Comparison of ENCODE assay signal across 8 cellular contexts in genomic region chr3:112390783-112391641, GRCh38. TPM values are rescaled to one million over a fixed set of nuclear protein-coding genes. Genes with fewer than 3 reads are reported as not detected.
DNase-seq lines count a peak whose midpoint lies in the region; TF ChIP-seq lines count a peak whose summit lies in the region.

No MANE protein-coding gene starts in this region.

- H3K9ac ChIP-seq in fibroblast of lung (ENCODE audit: insufficient read depth, low read length) (no peak overlapping the region), neural progenitor cell (no peak overlapping the region)

- CTCF ChIA-PET in activated CD4-positive, alpha-beta T cell treated with anti-CD3 and anti-CD28 coated beads, Interleukin-2, amount 10 ng/mL, durations not matched to agents 7 days and 5 days (lab: Charles Lee), result interaction anchor here (0.6 to 2.4 kb wide), 7 partner anchors 10 to 123 kb away, joined by 3 to 9 read pairs (median 4); partner anchors contain the start of gene CD200

- H3K27me3 ChIP-seq in fibroblast of lung (ENCODE audit: control insufficient read depth, insufficient read depth, low read length) (no peaks in the 10 kb centered on the region), neural progenitor cell (no peaks in the 10 kb centered on the region)

- peaks cover 48% of the 10 kb centered on the region for H3K4me1 Mint-ChIP-seq in activated CD4-positive, alpha-beta T cell treated with anti-CD3 and anti-CD28 coated beads, Interleukin-2, amount 10 ng/mL, durations not matched to agents 7 days and 5 days
- peaks cover 13% of the 10 kb centered on the region for H3K4me1 Mint-ChIP-seq in neural progenitor cell

- H3K9me3 Mint-ChIP-seq in activated CD4-positive, alpha-beta T cell treated with anti-CD3 and anti-CD28 coated beads, Interleukin-2, amount 10 ng/mL, durations not matched to agents 7 days and 5 days, result peaks cover 18% of the 10 kb centered on the region
- peaks cover 14% of the 10 kb centered on the region for H3K9me3 Mint-ChIP-seq in neural progenitor cell

- TF ChIP-seq CTCF in fibroblast of lung (conservative IDR thresholded peaks at IDR 0.05 in 1 of 2, IDR thresholded peaks at IDR 0.05 in 1 of 2; ENCODE audit: low read depth in 1 of 2, low read length in 2 of 2) (no peak), neural progenitor cell (IDR thresholded peaks at IDR 0.05) (no peak)

- no peak for DNase-seq in activated CD4-positive, alpha-beta T cell treated with anti-CD3 and anti-CD28 coated beads, Interleukin-2, amount 10 ng/mL, durations not matched to agents 7 days and 5 days
- DNase-seq in activated CD4-positive, alpha-beta T cell treated with anti-CD3 and anti-CD28 coated beads, Interleukin-2, amount 50 U/mL, for 1 hour, result no peak
- DNase-seq in SK-MEL-5 (ENCODE audit: low read depth, low spot score) (peak; percentile 98), fibroblast of lung (ENCODE audit: low read depth in 2 of 2) (peak; percentile 91 to 99), neural progenitor cell (ENCODE audit: low spot score) (peak; percentile 32), NCI-H1694 (lab: John Stamatoyannopoulos, UW) (no peak), NCI-H2196 treated with DMSO at 0.1 percent for 48 hours (lab: John Stamatoyannopoulos, UW; ENCODE audit: unreplicated experiment) (no peak), NCI-H1930 (lab: John Stamatoyannopoulos, UW) (no peak)

- H4K20me1 ChIP-seq in fibroblast of lung (ENCODE audit: control insufficient read depth, extremely low read depth, insufficient read depth, low read length) (no peaks in the 10 kb centered on the region), neural progenitor cell (ENCODE audit: low read depth) (no peaks in the 10 kb centered on the region)

- H2AFZ ChIP-seq in fibroblast of lung (ENCODE audit: low read length) (peak overlapping the region; percentile 43), neural progenitor cell (replicated peaks) (peak overlapping the region; percentile 46)

- H3K4me1 ChIP-seq in fibroblast of lung (ENCODE audit: control insufficient read depth, extremely low read depth, insufficient read depth, low read length), result peaks cover 8% of the 10 kb centered on the region
- H3K4me1 ChIP-seq in neural progenitor cell, result peaks cover 14% of the 10 kb centered on the region

- H3K27ac ChIP-seq in fibroblast of lung (ENCODE audit: insufficient read depth, low read length), result peak overlapping the region; percentile 84
- peak overlapping the region; percentile 65 for H3K27ac ChIP-seq in neural progenitor cell

- H3K27ac Mint-ChIP-seq in activated CD4-positive, alpha-beta T cell treated with anti-CD3 and anti-CD28 coated beads, Interleukin-2, amount 10 ng/mL, durations not matched to agents 7 days and 5 days, result peak overlapping the region; percentile 80
- peak overlapping the region; percentile 76 for H3K27ac Mint-ChIP-seq in neural progenitor cell

- H3K27me3 Mint-ChIP-seq in activated CD4-positive, alpha-beta T cell treated with anti-CD3 and anti-CD28 coated beads, Interleukin-2, amount 10 ng/mL, durations not matched to agents 7 days and 5 days, result no peaks in the 10 kb centered on the region
- H3K27me3 Mint-ChIP-seq in neural progenitor cell (ENCODE audit: insufficient read depth, low read depth), result no peaks in the 10 kb centered on the region

- H3K79me2 ChIP-seq in fibroblast of lung (ENCODE audit: control insufficient read depth, insufficient read depth, low read length) (no peaks in the 10 kb centered on the region), neural progenitor cell (ENCODE audit: low read depth) (no peaks in the 10 kb centered on the region)

- H3K4me3 Mint-ChIP-seq in activated CD4-positive, alpha-beta T cell treated with anti-CD3 and anti-CD28 coated beads, Interleukin-2, amount 10 ng/mL, durations not matched to agents 7 days and 5 days, result no peak overlapping the region
- no peak overlapping the region for H3K4me3 Mint-ChIP-seq in neural progenitor cell

- H3K36me3 ChIP-seq in fibroblast of lung (ENCODE audit: control insufficient read depth, insufficient read depth, low read length), result no peaks in the 10 kb centered on the region
- H3K36me3 ChIP-seq in neural progenitor cell, result peaks cover 4% of the 10 kb centered on the region

- H3K4me2 ChIP-seq in fibroblast of lung (ENCODE audit: extremely low read depth, insufficient read depth, low read length) (peak overlapping the region; percentile 21), neural progenitor cell (peak overlapping the region; percentile 56)

- H3K9me3 ChIP-seq in fibroblast of lung (ENCODE audit: control insufficient read depth, insufficient read depth, low read depth, low read length) (no peaks in the 10 kb centered on the region), neural progenitor cell (ENCODE audit: low read depth) (peaks cover 9% of the 10 kb centered on the region)

- peaks cover 17% of the 10 kb centered on the region for H3F3A ChIP-seq in neural progenitor cell (ENCODE audit: low read depth)

- in situ Hi-C loops in SK-MEL-5 (cut with HindIII; ENCODE audit: low pct_unique_long_range_greater_than_20kb, low sequenced_read_pairs), result no loop called here

- no peak overlapping the region for H3K4me3 ChIP-seq in fibroblast of lung (replicated peaks in 1 of 4; ENCODE audit: control extremely low read depth in 1 of 4, insufficient read depth in 1 of 4, low read depth in 3 of 4, low read length in 4 of 4)
- no peak overlapping the region for H3K4me3 ChIP-seq in neural progenitor cell

- H3K36me3 Mint-ChIP-seq in activated CD4-positive, alpha-beta T cell treated with anti-CD3 and anti-CD28 coated beads, Interleukin-2, amount 10 ng/mL, durations not matched to agents 7 days and 5 days (ENCODE audit: low read depth), result peaks cover 8% of the 10 kb centered on the region
- H3K36me3 Mint-ChIP-seq in neural progenitor cell, result peaks cover 4% of the 10 kb centered on the region

- POLR2A ChIA-PET in activated CD4-positive, alpha-beta T cell treated with anti-CD3 and anti-CD28 coated beads, Interleukin-2, amount 10 ng/mL, durations not matched to agents 7 days and 5 days (lab: Charles Lee), result no interaction called here

RNA-seq across cellular contexts. Expression of gene CD200, which starts 58.1 kb away (rescaled TPM):
- total RNA-seq in activated CD4-positive, alpha-beta T cell treated with anti-CD3 and anti-CD28 coated beads, Interleukin-2, amount 10 ng/mL, durations not matched to agents 7 days and 5 days, result 1 to 10 TPM; 4.0 to 5.2 TPM
- 1.9 and 3.5 TPM in 2 replicates for total RNA-seq in SK-MEL-5 (2014; rRNA removed; shearing (Covaris generic))
- polyA plus RNA-seq in SK-MEL-5 (2015; cell fraction: cytosol; rRNA removed), result 4.6 and 4.9 TPM in 2 replicates
- polyA plus RNA-seq in SK-MEL-5 (2015; cell fraction: nucleus; rRNA removed), result 4.9 and 5.6 TPM in 2 replicates
- total RNA-seq in fibroblast of lung (0.17 and 0.26 TPM in 2 replicates), neural progenitor cell (ENCODE audit: low replicate concordance) (41.5 and 48.4 TPM in 2 replicates)
- 0.22 and 2.5 TPM in 2 replicates for polyA plus RNA-seq in fibroblast of lung
- polyA plus RNA-seq in fibroblast of lung (2012), result 0.36 and 0.91 TPM in 2 replicates
- not detected in 2 replicates for polyA minus RNA-seq in fibroblast of lung (ENCODE audit: low replicate concordance)

Comparison
In these comparisons a context has a peak if more than half of its experiments do, and no peak if none do; other contexts are left out.
1. DNase-seq: peak in SK-MEL-5 (single experiment), fibroblast of lung (2 of 2) and neural progenitor cell (single experiment); none in activated CD4-positive, alpha-beta T cell treated with anti-CD3 and anti-CD28 coated beads, Interleukin-2, amount 10 ng/mL, durations not matched to agents 7 days and 5 days (single experiment), activated CD4-positive, alpha-beta T cell treated with anti-CD3 and anti-CD28 coated beads, Interleukin-2, amount 50 U/mL, for 1 hour (single experiment), NCI-H1694 (single experiment), NCI-H2196 treated with DMSO at 0.1 percent for 48 hours (single experiment) and NCI-H1930 (0 of 2).